In genomic region chr1:119779869-119780356, GRCh38 we compare ENCODE assay signal across 10 cellular contexts. TPM values are rescaled to one million over a fixed set of nuclear protein-coding genes. Genes with fewer than 3 reads are reported as not detected.
DNase-seq lines count a peak whose midpoint lies in the region; ATAC-seq and TF ChIP-seq lines count a peak whose summit lies in the region.
"Had no signal": no experiment of that assay in that cellular context is flagged by ENCODE, and none has a peak within 500 bp of the region (broad histone marks: within the 10 kb centered on the region; RNA-seq: fewer than 3 reads in every experiment).

No MANE protein-coding gene starts in this region.

- H3K4me2 ChIP-seq in mesendoderm (ENCODE audit: low read length) = no peak overlapping the region

- peak overlapping the region; percentile 96 for H3K27ac ChIP-seq in 22Rv1
- H3K27ac ChIP-seq in mesendoderm (ENCODE audit: low read depth, low read length) = no peak overlapping the region
- H3K27ac ChIP-seq in effector memory CD4-positive, alpha-beta T cell (ENCODE audit: insufficient read depth, low read length, poor library complexity, severe bottlenecking) = no peak overlapping the region

- WGBS in mesendoderm (ENCODE audit: extremely low coverage, insufficient coverage, low lambda C conversion rate) = no CpG with 5 or more reads among the region's 5 CpGs

- H3K79me2 ChIP-seq in mesendoderm (ENCODE audit: control insufficient read depth, insufficient read depth, low read length) = no peaks in the 10 kb centered on the region

- H2BK15ac ChIP-seq in mesendoderm (replicated peaks; ENCODE audit: low read depth) = no peak overlapping the region

- H3K9ac ChIP-seq in mesendoderm (ENCODE audit: low read length) = no peak overlapping the region

- H2BK120ac ChIP-seq in mesendoderm (ENCODE audit: low read depth, low read length) = no peak overlapping the region

- H3K18ac ChIP-seq in mesendoderm (ENCODE audit: low read length) = no peak overlapping the region

- no peak overlapping the region for H3K56ac ChIP-seq in mesendoderm (ENCODE audit: low read length)

- no peak overlapping the region for H3K4ac ChIP-seq in mesendoderm (ENCODE audit: low read depth, low read length)

- ATAC-seq in HG03520 (IDR thresholded peaks at IDR 0.05; ENCODE audit: unreplicated experiment) = no peak
- ATAC-seq: CD8-positive, alpha-beta T cell had no signal

- H3K27me3 ChIP-seq in mesendoderm (ENCODE audit: insufficient read depth, low read length, poor library complexity) = no peaks in the 10 kb centered on the region
- H3K27me3 ChIP-seq in effector memory CD4-positive, alpha-beta T cell (replicated peaks; ENCODE audit: control insufficient read depth, insufficient read depth, low read length, poor library complexity, severe bottlenecking) = no peaks in the 10 kb centered on the region

- DNase-seq in HT-29 (ENCODE audit: low spot score) = peak; percentile 75
- peak; percentile 6 to 69 for DNase-seq in cardiac fibroblast (ENCODE audit: low read depth in 2 of 2)
- DNase-seq in mesendoderm = peak; percentile 19
- no peak for DNase-seq in effector memory CD4-positive, alpha-beta T cell
- no peak for DNase-seq in NCI-H2081 (lab: John Stamatoyannopoulos, UW)
- DNase-seq in glomerular visceral epithelial cell (ENCODE audit: extremely low spot score) = no peak
- DNase-seq: CD8-positive, alpha-beta T cell; SW 1271 had no signal

- TF ChIP-seq CTCF in 22Rv1 (IDR thresholded peaks at IDR 0.05) (no peak), cardiac fibroblast (IDR thresholded peaks at IDR 0.05; ENCODE audit: low read depth, low read length) (no peak)

- no peak overlapping the region for H2AK5ac ChIP-seq in mesendoderm (ENCODE audit: low read length)

- H4K5ac ChIP-seq in mesendoderm (ENCODE audit: low read length) = no peak overlapping the region

- H2BK5ac ChIP-seq in mesendoderm (ENCODE audit: low read length) = no peak overlapping the region

- H3K23ac ChIP-seq in mesendoderm (ENCODE audit: low read length) = no peak overlapping the region

- no peaks in the 10 kb centered on the region for H3K36me3 ChIP-seq in mesendoderm (ENCODE audit: control insufficient read depth, insufficient read depth, low read length)
- H3K36me3 ChIP-seq in effector memory CD4-positive, alpha-beta T cell (ENCODE audit: control insufficient read depth, insufficient read depth, low read length) = no peaks in the 10 kb centered on the region

- H4K8ac ChIP-seq in mesendoderm (ENCODE audit: low read depth, low read length) = no peak overlapping the region

- H3K79me1 ChIP-seq in mesendoderm (ENCODE audit: low read length) = no peaks in the 10 kb centered on the region

- H3K9me3 ChIP-seq in effector memory CD4-positive, alpha-beta T cell (ENCODE audit: control insufficient read depth, low read length) = no peaks in the 10 kb centered on the region

- H3K4me3 ChIP-seq in cardiac fibroblast (replicated peaks in 1 of 2; ENCODE audit: low read depth in 2 of 2, low read length in 2 of 2) (no peak overlapping the region), mesendoderm (ENCODE audit: low read length) (no peak overlapping the region)
- H3K4me3 ChIP-seq in effector memory CD4-positive, alpha-beta T cell (ENCODE audit: insufficient read depth, low read depth, low read length, poor library complexity, severe bottlenecking) = no peak overlapping the region

- H3K4me1 ChIP-seq in mesendoderm (ENCODE audit: control insufficient read depth, low read depth, low read length) = no peaks in the 10 kb centered on the region
- H3K4me1 ChIP-seq in effector memory CD4-positive, alpha-beta T cell (ENCODE audit: control insufficient read depth, insufficient read depth, low read length, poor library complexity, severe bottlenecking) = no peaks in the 10 kb centered on the region

RNA-seq across cellular contexts. Expression of gene HMGCS2, which starts 11.2 kb away (rescaled TPM):
- 4.1 and 10.2 TPM in 2 replicates for total RNA-seq in HT-29 (2014; rRNA removed; shearing (Covaris generic))
- polyA plus RNA-seq in mesendoderm (2013, experiment 1 of 2) = not detected
- not detected for polyA plus RNA-seq in mesendoderm (2013, experiment 2 of 2)
- total RNA-seq: CD8-positive, alpha-beta T cell had no signal

RNA-seq across cellular contexts. Expression of gene REG4, which starts 31.3 kb away (rescaled TPM):
- 12.4 and 12.8 TPM in 2 replicates for total RNA-seq in HT-29 (2014; rRNA removed; shearing (Covaris generic))
- polyA plus RNA-seq in mesendoderm (2013, experiment 1 of 2) = not detected
- not detected for polyA plus RNA-seq in mesendoderm (2013, experiment 2 of 2)

Comparison
In these comparisons a context has a peak if more than half of its experiments do, and no peak if none do; other contexts are left out.
1. DNase-seq: peak in HT-29 (single experiment), cardiac fibroblast (2 of 2) and mesendoderm (single experiment); none in effector memory CD4-positive, alpha-beta T cell (0 of 3), NCI-H2081 (0 of 2) and glomerular visceral epithelial cell (single experiment).